1 cellular context compared by ENCODE assay signal in genomic region chr16:89159174-89159849, GRCh38.
TF ChIP-seq lines count a peak whose summit lies in the region.

No MANE protein-coding gene starts in this region.

TF ChIP-seq in HepG2, 621 proteins besides CTCF, POLR2A, EP300 and RAD21 (continued from another document and continues in another):
- TF ChIP-seq ARID4A (CRISPR knock-in tag; IDR thresholded peaks at IDR 0.05; ENCODE audit: borderline replicate concordance) (peak; percentile 78), ZBTB21 (CRISPR knock-in tag; IDR thresholded peaks at IDR 0.05) (no peak), PHF8 (CRISPR knock-in tag; IDR thresholded peaks at IDR 0.05) (peak; percentile 30; the same call in 1 of the 2 replicates), KDM4B (CRISPR knock-in tag; IDR thresholded peaks at IDR 0.05) (no peak), ZNF329 (CRISPR knock-in tag; IDR thresholded peaks at IDR 0.05; ENCODE audit: low read depth) (no peak), IRX3 (CRISPR knock-in tag; IDR thresholded peaks at IDR 0.05; ENCODE audit: borderline replicate concordance, low read depth) (peak; percentile 87), ATF4 (CRISPR knock-in tag; IDR thresholded peaks at IDR 0.05) (no peak), PHF21A (CRISPR knock-in tag; IDR thresholded peaks at IDR 0.05) (peak; percentile 39), PRDM10 (CRISPR knock-in tag; IDR thresholded peaks at IDR 0.05; ENCODE audit: low read depth) (no peak), ZNF749 (CRISPR knock-in tag; IDR thresholded peaks at IDR 0.05; ENCODE audit: borderline replicate concordance) (peak; percentile 49; the same call in 1 of the 2 replicates), ONECUT2 (CRISPR knock-in tag; IDR thresholded peaks at IDR 0.05) (peak; percentile 45; the same call in 1 of the 2 replicates), HNRNPLL (IDR thresholded peaks at IDR 0.05; ENCODE audit: low read depth, low read length, poor library complexity, severe bottlenecking) (peak; percentile 70), TEF (CRISPR knock-in tag; IDR thresholded peaks at IDR 0.05) (no peak), NFYC (CRISPR knock-in tag; IDR thresholded peaks at IDR 0.05) (0 out of 2 replicates have a peak, but pooled peaks have one; percentile 31), FIP1L1 (IDR thresholded peaks at IDR 0.05; ENCODE audit: borderline replicate concordance, insufficient read depth, low read depth, low read length) (no peak), IRF9 (CRISPR knock-in tag; IDR thresholded peaks at IDR 0.05; ENCODE audit: borderline replicate concordance) (peak; percentile 69; the same call in 1 of the 2 replicates), RBAK (CRISPR knock-in tag; IDR thresholded peaks at IDR 0.05) (no peak), NCOA1 (CRISPR knock-in tag; IDR thresholded peaks at IDR 0.05) (no peak), ZNF235 (CRISPR knock-in tag; IDR thresholded peaks at IDR 0.05; ENCODE audit: borderline replicate concordance) (peak; percentile 73; the same call in 1 of the 2 replicates), ZSCAN22 (CRISPR knock-in tag; IDR thresholded peaks at IDR 0.05) (no peak), TAF15 (IDR thresholded peaks at IDR 0.05; ENCODE audit: low read depth, low read length, poor library complexity, severe bottlenecking) (no peak), MAFF (IDR thresholded peaks at IDR 0.05; ENCODE audit: low read depth, low read length) (no peak), ZNF260 (CRISPR knock-in tag; IDR thresholded peaks at IDR 0.05; ENCODE audit: borderline replicate concordance, low read depth) (no peak), MEIS1 (CRISPR knock-in tag; IDR thresholded peaks at IDR 0.05; ENCODE audit: borderline replicate concordance) (peak; percentile 89), ELF1 (CRISPR knock-in tag; IDR thresholded peaks at IDR 0.05) (peak; percentile 40), PBX2 (CRISPR knock-in tag; IDR thresholded peaks at IDR 0.05) (no peak), TCF7L2 (IDR thresholded peaks at IDR 0.05; ENCODE audit: low read depth, low read length) (no peak), ZNF782 (CRISPR knock-in tag; IDR thresholded peaks at IDR 0.05; ENCODE audit: borderline replicate concordance) (peak; percentile 97), NCOA2 (CRISPR knock-in tag; IDR thresholded peaks at IDR 0.05) (peak; percentile 56; the same call in 1 of the 2 replicates), ZNF597 (CRISPR knock-in tag; IDR thresholded peaks at IDR 0.05) (no peak), HOXA7 (CRISPR knock-in tag; IDR thresholded peaks at IDR 0.05) (0 out of 2 replicates have a peak, but pooled peaks have one; percentile 2), HHEX (CRISPR knock-in tag; IDR thresholded peaks at IDR 0.05) (no peak), MEIS2 (CRISPR knock-in tag; IDR thresholded peaks at IDR 0.05) (0 out of 2 replicates have a peak, but pooled peaks have one; percentile 33), SRY (CRISPR knock-in tag; IDR thresholded peaks at IDR 0.05) (peak; percentile 97; the same call in 1 of the 2 replicates), ZNF776 (CRISPR knock-in tag; IDR thresholded peaks at IDR 0.05) (peak; percentile 70; the same call in 1 of the 2 replicates), HNRNPH1 (optimal IDR thresholded peaks at IDR 0.05; ENCODE audit: low read depth, low read length) (no peak), TOPORS (CRISPR knock-in tag; IDR thresholded peaks at IDR 0.05) (peak; percentile 90), DPF2 (CRISPR knock-in tag; IDR thresholded peaks at IDR 0.05; ENCODE audit: borderline replicate concordance, low read depth) (0 out of 2 replicates have a peak, but pooled peaks have one; percentile 37), KDM6A (CRISPR knock-in tag; IDR thresholded peaks at IDR 0.05; ENCODE audit: low read depth) (no peak), GLI4 (CRISPR knock-in tag; IDR thresholded peaks at IDR 0.05; ENCODE audit: borderline replicate concordance) (peak; percentile 91), NRL (CRISPR knock-in tag; IDR thresholded peaks at IDR 0.05; ENCODE audit: borderline replicate concordance) (peak; percentile 72; the same call in 1 of the 2 replicates), PPARG (CRISPR knock-in tag; conservative IDR thresholded peaks at IDR 0.05) (peak; percentile 92), MED13 (CRISPR knock-in tag; IDR thresholded peaks at IDR 0.05) (peak; percentile 42; the same call in 1 of the 2 replicates), ZNF30 (CRISPR knock-in tag; IDR thresholded peaks at IDR 0.05) (peak; percentile 96)
- TF ChIP-seq, protein P1, sequence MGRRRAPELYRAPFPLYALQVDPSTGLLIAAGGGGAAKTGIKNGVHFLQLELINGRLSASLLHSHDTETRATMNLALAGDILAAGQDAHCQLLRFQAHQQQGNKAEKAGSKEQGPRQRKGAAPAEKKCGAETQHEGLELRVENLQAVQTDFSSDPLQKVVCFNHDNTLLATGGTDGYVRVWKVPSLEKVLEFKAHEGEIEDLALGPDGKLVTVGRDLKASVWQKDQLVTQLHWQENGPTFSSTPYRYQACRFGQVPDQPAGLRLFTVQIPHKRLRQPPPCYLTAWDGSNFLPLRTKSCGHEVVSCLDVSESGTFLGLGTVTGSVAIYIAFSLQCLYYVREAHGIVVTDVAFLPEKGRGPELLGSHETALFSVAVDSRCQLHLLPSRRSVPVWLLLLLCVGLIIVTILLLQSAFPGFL (CRISPR knock-in tag; IDR thresholded peaks at IDR 0.05): 0 out of 2 replicates have a peak, but pooled peaks have one; percentile 57
- TF ChIP-seq, protein P2, sequence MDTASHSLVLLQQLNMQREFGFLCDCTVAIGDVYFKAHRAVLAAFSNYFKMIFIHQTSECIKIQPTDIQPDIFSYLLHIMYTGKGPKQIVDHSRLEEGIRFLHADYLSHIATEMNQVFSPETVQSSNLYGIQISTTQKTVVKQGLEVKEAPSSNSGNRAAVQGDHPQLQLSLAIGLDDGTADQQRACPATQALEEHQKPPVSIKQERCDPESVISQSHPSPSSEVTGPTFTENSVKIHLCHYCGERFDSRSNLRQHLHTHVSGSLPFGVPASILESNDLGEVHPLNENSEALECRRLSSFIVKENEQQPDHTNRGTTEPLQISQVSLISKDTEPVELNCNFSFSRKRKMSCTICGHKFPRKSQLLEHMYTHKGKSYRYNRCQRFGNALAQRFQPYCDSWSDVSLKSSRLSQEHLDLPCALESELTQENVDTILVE (CRISPR knock-in tag; IDR thresholded peaks at IDR 0.05): peak; percentile 27; the same call in 1 of the 2 replicates
